In the genomic region with DNA sequence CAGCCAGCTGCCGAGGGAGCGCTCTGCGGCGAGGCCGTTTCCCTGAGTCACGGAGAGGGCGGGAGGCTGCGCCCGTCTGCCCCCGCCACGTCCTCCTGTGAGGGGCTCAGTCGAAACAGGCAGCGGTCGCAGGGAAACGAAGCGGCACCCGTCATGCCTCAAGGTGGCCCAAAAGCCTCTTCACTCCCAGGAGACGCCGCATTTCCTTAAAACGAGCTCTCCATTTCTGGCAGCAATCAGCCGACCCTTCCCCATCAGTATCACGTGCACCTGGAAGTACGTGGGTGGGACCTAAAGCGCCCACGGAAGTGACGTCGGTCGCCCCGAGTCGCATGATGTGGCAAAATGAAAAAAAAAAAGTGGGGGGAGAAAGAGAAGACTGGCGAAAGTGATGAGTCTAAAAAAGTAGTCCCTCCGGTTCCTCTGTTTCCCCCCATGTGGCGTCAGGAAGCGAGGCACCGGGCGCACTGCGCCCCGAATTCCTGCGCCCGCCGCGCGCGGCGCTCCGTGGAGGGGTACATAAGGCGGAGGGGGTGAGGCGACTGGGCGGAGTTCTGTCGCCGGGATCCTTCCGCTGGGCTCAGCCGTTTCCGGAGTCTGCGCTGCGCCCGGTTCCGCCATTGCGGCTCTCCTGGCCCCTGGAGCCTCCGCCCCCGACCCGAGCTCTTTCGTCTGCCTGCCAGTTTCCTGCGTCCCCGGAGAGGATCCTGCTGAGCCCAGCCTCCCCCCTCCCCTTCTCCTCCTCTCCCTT, we compare ENCODE assay signal across 8 cellular contexts. TPM values are rescaled to one million over a fixed set of nuclear protein-coding genes. Genes with fewer than 3 reads are reported as not detected.
DNase-seq lines count a peak whose midpoint lies in the region; ATAC-seq and TF ChIP-seq lines count a peak whose summit lies in the region.

CLTC (plus strand) TSS at position 583 of the 751 bp plus-strand sequence. CDS start 237 bp downstream, outside the sequence.

- no peaks in the 10 kb centered on the region for H3K9me3 ChIP-seq in DND-41 (ENCODE audit: insufficient read depth, low read length, severe bottlenecking)
- H3K9me3 ChIP-seq in GM23248 (ENCODE audit: low read depth), result no peaks in the 10 kb centered on the region

- H4K20me1 ChIP-seq in DND-41 (ENCODE audit: insufficient read depth, low read length) (peaks cover 39% of the 10 kb centered on the region), GM23248 (ENCODE audit: insufficient read depth) (peaks cover 30% of the 10 kb centered on the region)

- 1% methylated on average over 54 to 62 of the region's 65 CpGs for WGBS in GM23248 (ENCODE audit: low coverage in 1 of 2, low lambda C conversion rate in 2 of 2, missing lambda C conversion rate in 2 of 2), 2 experiments

- peaks cover 38% of the 10 kb centered on the region for H3F3A ChIP-seq in GM23248 (ENCODE audit: insufficient read depth)

- H3K9ac ChIP-seq in DND-41 (ENCODE audit: low read depth, low read length) (peak within 1 kb of the TSS; percentile 81), GM23248 (peak within 1 kb of the TSS; percentile 100)

- in situ Hi-C loops in GM23248 (cut with MboI), result no loop called here

- H3K27ac ChIP-seq in DND-41 (ENCODE audit: low read length) (peak within 1 kb of the TSS; percentile 98), GM23248 (peak within 1 kb of the TSS; percentile 99)

- H3K79me2 ChIP-seq in DND-41 (ENCODE audit: insufficient read depth, low read length) (peaks cover 68% of the 10 kb centered on the region), GM23248 (ENCODE audit: insufficient read depth) (peaks cover 64% of the 10 kb centered on the region)

- H3K36me3 ChIP-seq in DND-41 (ENCODE audit: insufficient read depth, low read length) (peaks cover 14% of the 10 kb centered on the region), GM23248 (ENCODE audit: low read depth) (no peaks in the 10 kb centered on the region; the same call in 1 of the 2 replicates)

- peaks cover 0 to 4% (median 0%) of the 10 kb centered on the region in 3 donors for H3K27me3 Mint-ChIP-seq in naive B cell
- no peaks in the 10 kb centered on the region for H3K27me3 Mint-ChIP-seq in stimulated activated memory B cell treated with anti-CD40 and anti-IgM and Interleukin-4, amounts not matched to agents 10 μg/mL and 1 μg/mL and 100 μg/mL, for 72 hours

- no peak for TF ChIP-seq CTCF in DND-41 (IDR thresholded peaks at IDR 0.05; ENCODE audit: borderline replicate concordance, extremely low read depth, low read length, poor library complexity, severe bottlenecking)

- peak within 1 kb of the TSS; percentile 98 to 100 (median 98) for H3K27ac Mint-ChIP-seq in naive B cell
- H3K27ac Mint-ChIP-seq in stimulated activated memory B cell treated with anti-CD40 and anti-IgM and Interleukin-4, amounts not matched to agents 10 μg/mL and 1 μg/mL and 100 μg/mL, for 72 hours, result peak within 1 kb of the TSS; percentile 95

- peak; percentile 69 for ATAC-seq in DND-41 (ENCODE audit: insufficient read depth, low read depth)
- peak; percentile 78 to 83 for ATAC-seq in naive B cell (ENCODE audit: low read depth in 2 of 2)
- ATAC-seq in stimulated activated memory B cell treated with anti-CD40 and anti-IgM and Interleukin-4, amounts not matched to agents 10 μg/mL and 1 μg/mL and 100 μg/mL, for 72 hours, result peak; percentile 94

- H3K4me1 ChIP-seq in DND-41 (ENCODE audit: insufficient read depth, low read length) (peaks cover 48% of the 10 kb centered on the region), GM23248 (ENCODE audit: insufficient read depth) (peaks cover 39% of the 10 kb centered on the region)

- H3K4me2 ChIP-seq in DND-41 (ENCODE audit: insufficient read depth, low read length) (peak within 1 kb of the TSS; percentile 91), GM23248 (ENCODE audit: unreplicated experiment) (peak within 1 kb of the TSS; percentile 100)

- DNase-seq in DND-41 (peak; percentile 92), GM23248 (peak; percentile 99), Kasumi-1 (lab: John Stamatoyannopoulos, UW) (peak; percentile 100), RPMI8226 (peak; percentile 95), fibroblast of gingiva (ENCODE audit: low read depth) (peak; percentile 99), naive B cell (peak; percentile 95)
- DNase-seq in activated T-helper 1 cell treated with anti-CD3 and anti-CD28 coated beads, Interleukin-2, amount 50 U/mL, for 16 hours (ENCODE audit: low read depth in 1 of 2, low spot score in 1 of 2), result peak; percentile 73 to 87

- peak within 1 kb of the TSS; percentile 87 to 99 (median 95) for H3K4me3 Mint-ChIP-seq in naive B cell
- H3K4me3 Mint-ChIP-seq in stimulated activated memory B cell treated with anti-CD40 and anti-IgM and Interleukin-4, amounts not matched to agents 10 μg/mL and 1 μg/mL and 100 μg/mL, for 72 hours, result peak within 1 kb of the TSS; percentile 83

- peaks cover 0 to 4% (median 0%) of the 10 kb centered on the region in 7 donors for H3K9me3 Mint-ChIP-seq in naive B cell
- H3K9me3 Mint-ChIP-seq in stimulated activated memory B cell treated with anti-CD40 and anti-IgM and Interleukin-4, amounts not matched to agents 10 μg/mL and 1 μg/mL and 100 μg/mL, for 72 hours, result no peaks in the 10 kb centered on the region

- H3K27me3 ChIP-seq in DND-41 (ENCODE audit: insufficient read depth, low read length, poor library complexity) (no peaks in the 10 kb centered on the region), GM23248 (replicated peaks; ENCODE audit: insufficient read depth) (no peaks in the 10 kb centered on the region)

- H3K36me3 Mint-ChIP-seq in naive B cell, result no peaks in the 10 kb centered on the region
- H3K36me3 Mint-ChIP-seq in stimulated activated memory B cell treated with anti-CD40 and anti-IgM and Interleukin-4, amounts not matched to agents 10 μg/mL and 1 μg/mL and 100 μg/mL, for 72 hours, result peaks cover 5% of the 10 kb centered on the region

- no peaks in the 10 kb centered on the region for H3K9me2 ChIP-seq in GM23248 (ENCODE audit: insufficient read depth)

- H2AFZ ChIP-seq in DND-41 (ENCODE audit: low read depth, low read length), result peak within 1 kb of the TSS; percentile 86
- H2AFZ ChIP-seq in GM23248, result peak within 1 kb of the TSS; percentile 65

- H3K4me1 Mint-ChIP-seq in naive B cell, result peaks cover 21 to 54% (median 51%) of the 10 kb centered on the region in 3 donors
- H3K4me1 Mint-ChIP-seq in stimulated activated memory B cell treated with anti-CD40 and anti-IgM and Interleukin-4, amounts not matched to agents 10 μg/mL and 1 μg/mL and 100 μg/mL, for 72 hours, result peaks cover 55% of the 10 kb centered on the region

- H3K4me3 ChIP-seq in DND-41 (ENCODE audit: low read depth in 1 of 2, low read length in 2 of 2) (peak within 1 kb of the TSS; percentile 70 to 79), GM23248 (peak within 1 kb of the TSS; percentile 99)

RNA-seq across cellular contexts. Expression of gene CLTC, which starts in this region (rescaled TPM):
- total RNA-seq in GM23248 (2014; rRNA removed; shearing (Covaris generic)), result 343 and 439 TPM in 2 replicates
- polyA plus RNA-seq in GM23248 (2016; fragmentation: Nextera tagmentation; extraction: Ambion mirVana) (162 and 169 TPM in 2 replicates), naive B cell (ENCODE audit: low read depth in 6 of 6) (10 to 100 TPM; 15.5 to 46.8 (median 31.8) TPM)

Comparison
In these comparisons a context has a peak if more than half of its experiments do, and no peak if none do; other contexts are left out.
1. Peak in every context shown above with its lines: DNase-seq, ATAC-seq, H3K4me3 ChIP-seq and H3K27ac ChIP-seq.